Comparison of ENCODE assay signal across 20 cellular contexts in the genomic region with DNA sequence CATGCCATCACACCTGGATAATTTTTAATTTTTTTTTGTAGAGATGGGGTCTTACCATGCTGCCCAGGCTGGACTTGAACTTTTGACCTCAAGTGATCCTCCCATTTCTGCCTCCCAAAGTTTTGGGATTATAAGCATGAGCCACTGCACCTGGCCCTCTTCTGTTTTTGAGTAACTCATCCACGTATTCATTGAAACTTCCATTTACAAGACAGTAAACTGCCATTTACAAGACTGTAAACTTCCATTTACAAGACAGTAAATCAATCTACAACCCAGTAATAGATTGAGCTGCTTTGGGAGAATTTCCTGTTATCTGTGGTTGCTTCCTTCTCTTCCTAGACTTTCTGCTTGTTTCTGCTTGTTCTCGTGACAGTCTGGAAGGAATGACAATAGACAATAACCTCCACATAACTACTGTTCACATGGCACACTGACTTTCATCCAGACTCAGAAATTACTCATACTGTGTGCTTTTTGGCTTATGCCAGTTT.
DNase-seq lines count a peak whose midpoint lies in the region; ATAC-seq and TF ChIP-seq lines count a peak whose summit lies in the region.
"Had no signal": no experiment of that assay in that cellular context is flagged by ENCODE, and none has a peak within 500 bp of the region (broad histone marks: within the 10 kb centered on the region; RNA-seq: fewer than 3 reads in every experiment).

No MANE protein-coding gene starts in this region.

- no peaks in the 10 kb centered on the region for H4K20me1 ChIP-seq in mammary epithelial cell (ENCODE audit: insufficient read depth, low read length)

- H3K4me3 ChIP-seq in breast epithelium, result no peak overlapping the region
- no peak overlapping the region for H3K4me3 ChIP-seq in mammary epithelial cell (replicated peaks in 1 of 3; ENCODE audit: insufficient read depth in 1 of 3, low read depth in 2 of 3, low read length in 3 of 3)
- no peak overlapping the region for H3K4me3 ChIP-seq in gastrocnemius medialis
- H3K4me3 ChIP-seq: GM12878, MG63 had no signal

- H3K4me3 Mint-ChIP-seq in MCF 10A (ENCODE audit: unreplicated experiment), result no peak overlapping the region
- H3K4me3 Mint-ChIP-seq in T-helper 2 cell treated with Interferon-gamma antibody and Interleukin-4, amounts not matched to agents 5 μg/mL and 100 μg/mL, for 36 hours, result no peak overlapping the region
- H3K4me3 Mint-ChIP-seq: activated naive CD4-positive, alpha-beta T cell treated with anti-CD3 and anti-CD28 coated beads for 36 hours; brain; CD8-positive, alpha-beta T cell had no signal

- no peak overlapping the region for H2AFZ ChIP-seq in mammary epithelial cell (ENCODE audit: low read depth, low read length)

- no peak for TF ChIP-seq CTCF in MCF 10A (IDR thresholded peaks at IDR 0.05; ENCODE audit: unreplicated experiment)
- no peak for TF ChIP-seq CTCF in breast epithelium (IDR thresholded peaks at IDR 0.05)
- TF ChIP-seq CTCF in mammary epithelial cell (conservative IDR thresholded peaks at IDR 0.05 in 1 of 2, IDR thresholded peaks at IDR 0.05 in 1 of 2; ENCODE audit: extremely low read depth in 1 of 2, insufficient read depth in 1 of 2, low read depth in 1 of 2, low read length in 2 of 2), result no peak
- no peak for TF ChIP-seq CTCF in gastrocnemius medialis (IDR thresholded peaks at IDR 0.05 in 4 of 5, conservative IDR thresholded peaks at IDR 0.05 in 1 of 5)

- TF ChIP-seq POLR2A in breast epithelium (IDR thresholded peaks at IDR 0.05), result no peak
- no peak for TF ChIP-seq POLR2A in gastrocnemius medialis (IDR thresholded peaks at IDR 0.05)

- ATAC-seq in gastrocnemius medialis, result no peak
- ATAC-seq: CD8-positive, alpha-beta T cell; GM12878; left colon had no signal

- no peaks in the 10 kb centered on the region for H3K36me3 ChIP-seq in breast epithelium
- no peaks in the 10 kb centered on the region for H3K36me3 ChIP-seq in mammary epithelial cell (ENCODE audit: insufficient read depth, low read length)
- H3K36me3 ChIP-seq in gastrocnemius medialis, result no peaks in the 10 kb centered on the region
- H3K36me3 ChIP-seq: MG63 had no signal

- DNase-seq in MCF 10A (ENCODE audit: unreplicated experiment), result peak; percentile 2
- DNase-seq in breast epithelium (ENCODE audit: low spot score in 2 of 2), result no peak
- DNase-seq in mammary epithelial cell, result peak; percentile 87
- peak; percentile 72 for DNase-seq in iPS DF 19.7 (ENCODE audit: low read depth, low spot score)
- no peak for DNase-seq in T-helper 2 cell treated with Interferon-gamma antibody and Interleukin-4, amounts not matched to agents 5 μg/mL and 100 μg/mL, for 36 hours (ENCODE audit: low spot score)
- no peak for DNase-seq in EL
- no peak for DNase-seq in cardiac septum (ENCODE audit: low spot score)
- no peak for DNase-seq in gastrocnemius medialis
- DNase-seq: activated CD4-positive, alpha-beta T cell treated with anti-CD3 and anti-CD28 coated beads for 4 hours; activated naive CD4-positive, alpha-beta T cell treated with anti-CD3 and anti-CD28 coated beads for 36 hours; CD8-positive, alpha-beta T cell; left colon; MG63; NCI-H2081 treated with DMSO at 0.1 percent for 48 hours; NCI-H82; SIG-M5; stimulated activated CD4-positive, alpha-beta T cell treated with anti-CD3 and anti-CD28 coated beads, Interleukin-15, amount 100 ng/mL, for 24 hours had no signal

- no peaks in the 10 kb centered on the region for H3K4me1 Mint-ChIP-seq in MCF 10A (ENCODE audit: insufficient read depth, unreplicated experiment)
- no peaks in the 10 kb centered on the region for H3K4me1 Mint-ChIP-seq in T-helper 2 cell treated with Interferon-gamma antibody and Interleukin-4, amounts not matched to agents 5 μg/mL and 100 μg/mL, for 36 hours (ENCODE audit: low read depth)
- H3K4me1 Mint-ChIP-seq: brain had no signal

- H3K9me3 ChIP-seq in breast epithelium, result no peaks in the 10 kb centered on the region
- H3K9me3 ChIP-seq in mammary epithelial cell (replicated peaks; ENCODE audit: insufficient read depth, low read length), result no peaks in the 10 kb centered on the region
- no peaks in the 10 kb centered on the region for H3K9me3 ChIP-seq in gastrocnemius medialis
- H3K9me3 ChIP-seq: MG63 had no signal

- POLR2A ChIA-PET in MCF 10A (lab: Yijun Ruan, JAX), result no interaction called here

- H3K4me1 ChIP-seq in breast epithelium (no peaks in the 10 kb centered on the region), mammary epithelial cell (ENCODE audit: insufficient read depth, low read length) (no peaks in the 10 kb centered on the region), gastrocnemius medialis (no peaks in the 10 kb centered on the region)

- no peak overlapping the region for H3K27ac Mint-ChIP-seq in MCF 10A (ENCODE audit: low read depth, unreplicated experiment)
- no peak overlapping the region for H3K27ac Mint-ChIP-seq in T-helper 2 cell treated with Interferon-gamma antibody and Interleukin-4, amounts not matched to agents 5 μg/mL and 100 μg/mL, for 36 hours
- H3K27ac Mint-ChIP-seq: activated naive CD4-positive, alpha-beta T cell treated with anti-CD3 and anti-CD28 coated beads for 36 hours; brain; CD8-positive, alpha-beta T cell had no signal

- H3K4me2 ChIP-seq in mammary epithelial cell (ENCODE audit: insufficient read depth, low read depth, low read length), result no peak overlapping the region

- H3K27ac ChIP-seq in breast epithelium (no peak overlapping the region), mammary epithelial cell (ENCODE audit: insufficient read depth, low read depth, low read length) (no peak overlapping the region), gastrocnemius medialis (no peak overlapping the region)
- H3K27ac ChIP-seq: 22Rv1 had no signal

- H3K9ac ChIP-seq in mammary epithelial cell (ENCODE audit: insufficient read depth, low read length), result no peak overlapping the region

- H3K27me3 ChIP-seq in breast epithelium (no peaks in the 10 kb centered on the region), mammary epithelial cell (ENCODE audit: insufficient read depth, low read length) (no peaks in the 10 kb centered on the region), gastrocnemius medialis (no peaks in the 10 kb centered on the region)
- H3K27me3 ChIP-seq: MG63 had no signal

- no peaks in the 10 kb centered on the region for H3K9me3 Mint-ChIP-seq in MCF 10A (ENCODE audit: unreplicated experiment)
- H3K9me3 Mint-ChIP-seq in T-helper 2 cell treated with Interferon-gamma antibody and Interleukin-4, amounts not matched to agents 5 μg/mL and 100 μg/mL, for 36 hours, result no peaks in the 10 kb centered on the region
- H3K9me3 Mint-ChIP-seq: activated naive CD4-positive, alpha-beta T cell treated with anti-CD3 and anti-CD28 coated beads for 36 hours; brain; CD8-positive, alpha-beta T cell had no signal

- no peaks in the 10 kb centered on the region for H3K27me3 Mint-ChIP-seq in MCF 10A (ENCODE audit: insufficient read depth, unreplicated experiment)
- peaks cover 3% of the 10 kb centered on the region for H3K27me3 Mint-ChIP-seq in T-helper 2 cell treated with Interferon-gamma antibody and Interleukin-4, amounts not matched to agents 5 μg/mL and 100 μg/mL, for 36 hours (ENCODE audit: low read depth)
- H3K27me3 Mint-ChIP-seq: brain had no signal

- CTCF ChIA-PET in MCF 10A (lab: Yijun Ruan, JAX), result interaction anchor here (1.0 kb wide), 1 partner anchor 72 kb away, joined by 3 read pairs; no protein-coding TSS in a partner anchor
- CTCF ChIA-PET in mammary epithelial cell (lab: Charles Lee; ENCODE audit: low non-redundant PET), result no interaction called here

- intact Hi-C loops in MCF 10A (cut with micrococcal nuclease), result no loop called here
- intact Hi-C loops in breast epithelium (cut with DNase I; ENCODE audit: low total_unique reads), result no loop called here
- intact Hi-C loops in mammary epithelial cell (cut with micrococcal nuclease), result no loop called here
- intact Hi-C loops in cardiac septum (cut with DNase I), result no loop called here
- intact Hi-C loops in gastrocnemius medialis (cut with DNase I; ENCODE audit: low total_unique reads), result no loop called here

- dilution Hi-C loops in mammary epithelial cell (cut with HindIII; ENCODE audit: low sequenced_read_pairs), result no loop called here

- no peaks in the 10 kb centered on the region for H3K36me3 Mint-ChIP-seq in MCF 10A (ENCODE audit: insufficient read depth, unreplicated experiment)
- no peaks in the 10 kb centered on the region for H3K36me3 Mint-ChIP-seq in T-helper 2 cell treated with Interferon-gamma antibody and Interleukin-4, amounts not matched to agents 5 μg/mL and 100 μg/mL, for 36 hours (ENCODE audit: low read depth)
- H3K36me3 Mint-ChIP-seq: brain; CD8-positive, alpha-beta T cell had no signal

- BruUV-seq in MCF 10A (replicated peaks; lab: Mats Ljungman, UMichigan) (no TSS peak), mammary epithelial cell (replicated peaks; lab: Mats Ljungman, UMichigan) (no TSS peak)

- in situ Hi-C loops in mammary epithelial cell (cut with MboI; ENCODE audit: low sequenced_read_pairs in 2 of 2), result no loop called here
- in situ Hi-C loops in gastrocnemius medialis (cut with MboI; ENCODE audit: low sequenced_read_pairs in 4 of 4), result no loop called here

- no peaks in the 10 kb centered on the region for H3K79me2 ChIP-seq in mammary epithelial cell (ENCODE audit: insufficient read depth, low read length)

- 11% methylated on average over 2 of the region's 2 CpGs for WGBS in mammary epithelial cell (ENCODE audit: low coverage, missing lambda C conversion rate)

Comparison
In these comparisons a context has a peak if more than half of its experiments do, and no peak if none do; other contexts are left out.
1. DNase-seq: peak in MCF 10A (single experiment), mammary epithelial cell (single experiment) and iPS DF 19.7 (single experiment); none in breast epithelium (0 of 2), T-helper 2 cell treated with Interferon-gamma antibody and Interleukin-4, amounts not matched to agents 5 μg/mL and 100 μg/mL, for 36 hours (single experiment), EL (single experiment), cardiac septum (single experiment) and gastrocnemius medialis (0 of 2).